In genomic region chr4:4889781-4890180, GRCh38 we compare ENCODE assay signal across 19 cellular contexts.
"Had no signal": no experiment of that assay in that cellular context is flagged by ENCODE, and none has a peak within 500 bp of the region (broad histone marks: within the 10 kb centered on the region; RNA-seq: fewer than 3 reads in every experiment).

No MANE protein-coding gene starts in this region.

- H3K27ac Mint-ChIP-seq: immature natural killer cell, mesothelial cell of epicardium had no signal

- H3K9me3 Mint-ChIP-seq: immature natural killer cell, mesothelial cell of epicardium had no signal

- DNase-seq: colonic mucosa; dermis blood vessel endothelial cell; dorsolateral prefrontal cortex; effector CD4-positive, alpha-beta T cell; effector memory CD4-positive, alpha-beta T cell; foreskin keratinocyte; heart left ventricle; hypothalamus; immature natural killer cell; kidney; kidney glomerular epithelial cell; left colon; left lung; left ventricle myocardium superior; lower lobe of right lung; mesenchymal stem cell; mucosa of descending colon had no signal

- H3K4me1 Mint-ChIP-seq: immature natural killer cell, mesothelial cell of epicardium had no signal

- ATAC-seq: foreskin keratinocyte, gastroesophageal sphincter, heart left ventricle, left colon, left lung, left ventricle myocardium superior, mucosa of descending colon had no signal

- H3K4me3 Mint-ChIP-seq: immature natural killer cell, mesothelial cell of epicardium had no signal

- H3K36me3 Mint-ChIP-seq: mesothelial cell of epicardium had no signal
